8 cellular contexts compared by ENCODE assay signal in the genomic region with DNA sequence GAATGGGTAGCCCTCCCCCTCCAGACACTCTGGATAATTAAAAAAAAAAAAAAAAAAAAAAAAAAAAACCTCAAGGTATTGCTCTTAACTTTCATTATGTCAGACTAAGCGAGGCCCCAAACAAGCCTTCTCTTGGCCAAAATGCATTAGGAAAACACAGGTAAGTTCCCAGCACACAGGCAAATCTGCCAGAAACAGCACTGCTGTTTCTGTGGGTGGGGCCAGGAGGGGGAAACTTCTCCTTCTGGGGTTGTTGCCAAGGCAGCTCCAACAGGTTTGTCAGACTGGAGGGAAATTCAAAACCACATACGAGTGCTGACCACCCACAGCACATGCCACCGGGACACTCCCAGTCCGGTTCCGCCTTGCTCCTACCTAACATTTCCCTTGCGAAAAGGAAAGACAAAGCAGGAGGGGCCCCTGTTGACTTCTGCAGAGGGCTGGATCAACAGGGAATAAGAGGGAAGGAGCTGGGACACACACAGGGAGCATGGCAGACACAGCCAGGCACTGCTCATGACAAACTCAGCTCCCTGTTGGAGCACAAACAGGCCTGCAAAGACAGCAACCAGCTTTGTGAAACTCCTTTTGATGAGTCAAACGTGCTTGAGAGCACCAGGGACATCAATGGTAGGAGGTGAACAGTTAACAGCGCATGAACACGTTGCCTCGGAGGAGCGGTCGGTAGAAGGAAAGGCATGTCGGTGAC. TPM values are rescaled to one million over a fixed set of nuclear protein-coding genes. Genes with fewer than 3 reads are reported as not detected.
DNase-seq lines count a peak whose midpoint lies in the region; ATAC-seq lines count a peak whose summit lies in the region.

No MANE protein-coding gene starts in this region.

- intact Hi-C loops in posterior vena cava (cut with DNase I), result loop anchor here in 1 of 2 donors (5.0 to 10.0 kb wide), 2 partner anchors 35 to 1552 kb away; no protein-coding TSS in a partner anchor

- H3K27ac Mint-ChIP-seq in activated naive CD4-positive, alpha-beta T cell treated with anti-CD3 and anti-CD28 coated beads, Interleukin-2, amount 50 U/mL, for 24 hours, result peak overlapping the region; percentile 97

- no peaks in the 10 kb centered on the region for H3K27me3 Mint-ChIP-seq in activated naive CD4-positive, alpha-beta T cell treated with anti-CD3 and anti-CD28 coated beads, Interleukin-2, amount 50 U/mL, for 24 hours

- H3K9me3 Mint-ChIP-seq in activated naive CD4-positive, alpha-beta T cell treated with anti-CD3 and anti-CD28 coated beads, Interleukin-2, amount 50 U/mL, for 24 hours, result no peaks in the 10 kb centered on the region

- H3K4me1 Mint-ChIP-seq in activated naive CD4-positive, alpha-beta T cell treated with anti-CD3 and anti-CD28 coated beads, Interleukin-2, amount 50 U/mL, for 24 hours, result peaks cover 99% of the 10 kb centered on the region

- peak overlapping the region; percentile 85 for H3K4me3 Mint-ChIP-seq in activated naive CD4-positive, alpha-beta T cell treated with anti-CD3 and anti-CD28 coated beads, Interleukin-2, amount 50 U/mL, for 24 hours

- peak; percentile 60 to 73 for DNase-seq in NOMO-1 (lab: John Stamatoyannopoulos, UW; ENCODE audit: unreplicated experiment in 2 of 2)
- no peak for DNase-seq in NOMO-1 treated with dmso at 0.1 percent for 144 hours (lab: John Stamatoyannopoulos, UW; ENCODE audit: unreplicated experiment)
- DNase-seq in RPMI8226, result peak; percentile 92
- DNase-seq in iPS-NIHi7 (ENCODE audit: extremely low spot score), result peak; percentile 20
- peak; percentile 61 for DNase-seq in stimulated activated CD4-positive, alpha-beta T cell treated with anti-CD3 and anti-CD28 coated beads, Interleukin-2, amount 100 ng/mL, for 4 hours (ENCODE audit: low read depth)
- DNase-seq in posterior vena cava (ENCODE audit: low spot score), result no peak

- H3K36me3 Mint-ChIP-seq in activated naive CD4-positive, alpha-beta T cell treated with anti-CD3 and anti-CD28 coated beads, Interleukin-2, amount 50 U/mL, for 24 hours, result peaks cover 25% of the 10 kb centered on the region

- no peak for ATAC-seq in GM18873 (IDR thresholded peaks at IDR 0.05; ENCODE audit: low FRiP score, unreplicated experiment)

RNA-seq across cellular contexts. Expression of a gene that starts 55.0 kb away (rescaled TPM):
- total RNA-seq in posterior vena cava, result 100 to 1,000 TPM; 831 to 938 TPM

Comparison
In these comparisons a context has a peak if more than half of its experiments do, and no peak if none do; other contexts are left out.
1. DNase-seq: peak in NOMO-1 (2 of 2), RPMI8226 (single experiment), iPS-NIHi7 (single experiment) and stimulated activated CD4-positive, alpha-beta T cell treated with anti-CD3 and anti-CD28 coated beads, Interleukin-2, amount 100 ng/mL, for 4 hours (single experiment); none in NOMO-1 treated with dmso at 0.1 percent for 144 hours (single experiment) and posterior vena cava (single experiment).